6 cellular contexts compared by ENCODE assay signal in genomic region chr3:184320099-184320445, GRCh38. TPM values are rescaled to one million over a fixed set of nuclear protein-coding genes. Genes with fewer than 3 reads are reported as not detected.
A peak's percentile ranks its signal among the peaks of the same experiment; 100 is the strongest.
DNase-seq lines count a peak whose midpoint lies in the region; ATAC-seq and TF ChIP-seq lines count a peak whose summit lies in the region.

No MANE protein-coding gene starts in this region.

- no peaks in the 10 kb centered on the region for H3K9me2 ChIP-seq in SK-N-SH

- TF ChIP-seq CTCF in SK-N-SH (IDR thresholded peaks at IDR 0.05) (no peak), esophagus muscularis mucosa (IDR thresholded peaks at IDR 0.05) (no peak)

- H3K27ac ChIP-seq in SK-N-SH (ENCODE audit: low read depth in 2 of 2, low read length in 1 of 2), result peak overlapping the region; percentile 82 to 89; a peak in 3 of 4 replicates
- H3K27ac ChIP-seq in esophagus muscularis mucosa (replicated peaks in 1 of 4), result peak overlapping the region; percentile 83 to 98 (median 92)

- TF ChIP-seq POLR2A in esophagus muscularis mucosa (IDR thresholded peaks at IDR 0.05; ENCODE audit: low read depth), result no peak

- no peaks in the 10 kb centered on the region for H3K9me3 ChIP-seq in SK-N-SH
- H3K9me3 ChIP-seq in esophagus muscularis mucosa, result no peaks in the 10 kb centered on the region

- H3K27me3 ChIP-seq in SK-N-SH (ENCODE audit: insufficient read depth) (no peaks in the 10 kb centered on the region), esophagus muscularis mucosa (no peaks in the 10 kb centered on the region)

- TF ChIP-seq RAD21 in SK-N-SH (IDR thresholded peaks at IDR 0.05; ENCODE audit: low read length), result no peak

- peaks cover 96% of the 10 kb centered on the region for H3K79me2 ChIP-seq in SK-N-SH (ENCODE audit: insufficient read depth)

- WGBS in SK-N-SH (ENCODE audit: low lambda C conversion rate), result 9% methylated on average over 3 of the region's 4 CpGs
- no CpG with 5 or more reads among the region's 4 CpGs for WGBS in esophagus muscularis mucosa

- H3K36me3 ChIP-seq in SK-N-SH (replicated peaks in 1 of 2; ENCODE audit: control insufficient read depth in 1 of 2, insufficient read depth in 2 of 2, low read length in 1 of 2) (peaks cover 60 to 61% of the 10 kb centered on the region in 2 experiments), esophagus muscularis mucosa (peaks cover 51 to 79% (median 68%) of the 10 kb centered on the region in 4 donors)

- ATAC-seq in HG03354 (IDR thresholded peaks at IDR 0.05; ENCODE audit: poor library complexity, severe bottlenecking, unreplicated experiment), result no peak

- DNase-seq in H4 (ENCODE audit: low spot score), result peak; percentile 98
- peak; percentile 71 for DNase-seq in SK-N-SH
- peak; percentile 99 for DNase-seq in esophagus muscularis mucosa (ENCODE audit: extremely low spot score)
- DNase-seq in skeletal muscle cell (ENCODE audit: low read depth), result peak; percentile 84
- DNase-seq in NCI-H146 (lab: John Stamatoyannopoulos, UW), result no peak

- TF ChIP-seq EP300 in SK-N-SH (IDR thresholded peaks at IDR 0.05; ENCODE audit: borderline replicate concordance in 1 of 2, low read depth in 1 of 2, low read length in 1 of 2) (no peak), esophagus muscularis mucosa (IDR thresholded peaks at IDR 0.05) (no peak)

- H3K4me1 ChIP-seq in SK-N-SH (ENCODE audit: control insufficient read depth in 1 of 2, insufficient read depth in 2 of 2, low read depth in 1 of 2, low read length in 1 of 2) (peaks cover 31 to 34% of the 10 kb centered on the region in 2 experiments; a peak in 3 of 4 replicates), esophagus muscularis mucosa (peaks cover 62 to 85% (median 75%) of the 10 kb centered on the region in 4 donors)

- H2AFZ ChIP-seq in SK-N-SH (ENCODE audit: low read depth), result no peak overlapping the region

- intact Hi-C loops in esophagus muscularis mucosa (cut with DNase I), result no loop called here

- CTCF ChIA-PET in SK-N-SH (lab: Yijun Ruan, JAX), result interaction anchor here (0.7 to 1.4 kb wide), 2 partner anchors 17 to 71 kb away, joined by 3 read pairs; partner anchors contain the start of genes EEF1AKMT4 and FAM131A

- H3F3A ChIP-seq in SK-N-SH (replicated peaks; ENCODE audit: insufficient read depth), result peaks cover 36% of the 10 kb centered on the region

- peak overlapping the region; percentile 52; the same call in 1 of the 2 replicates for H3K9ac ChIP-seq in SK-N-SH

- POLR2A ChIA-PET in SK-N-SH (lab: Yijun Ruan, JAX), result interaction anchor here (1.0 kb wide), 2 partner anchors 9 to 15 kb away, joined by 3 read pairs; no protein-coding TSS in a partner anchor

- peak overlapping the region; percentile 99; the same call in 1 of the 2 replicates for H3K4me2 ChIP-seq in SK-N-SH

- H4K20me1 ChIP-seq in SK-N-SH (ENCODE audit: insufficient read depth), result peaks cover 80% of the 10 kb centered on the region

- no peak overlapping the region for H3K4me3 ChIP-seq in SK-N-SH (ENCODE audit: low read depth in 2 of 2, low read length in 1 of 2)
- H3K4me3 ChIP-seq in esophagus muscularis mucosa, result peak overlapping the region; percentile 40 to 48 (median 43)
- H3K4me3 ChIP-seq in skeletal muscle cell (ENCODE audit: low read depth, low read length), result no peak overlapping the region

TF ChIP-seq in SK-N-SH, 30 proteins besides CTCF, POLR2A, EP300 and RAD21 (continues in another document):
- peak; percentile 30; the same call in 1 of the 2 replicates for TF ChIP-seq SIN3A (IDR thresholded peaks at IDR 0.05; ENCODE audit: borderline replicate concordance, low read depth, low read length)
- TF ChIP-seq FOSL2 (IDR thresholded peaks at IDR 0.05; ENCODE audit: borderline replicate concordance, low read depth), result peak; percentile 89
- TF ChIP-seq RXRA (IDR thresholded peaks at IDR 0.05; ENCODE audit: borderline replicate concordance, low read depth), result no peak
- TF ChIP-seq EZH2phosphoT487 (IDR thresholded peaks at IDR 0.05; ENCODE audit: borderline replicate concordance, low read depth), result no peak
- no peak for TF ChIP-seq FOXJ3 (CRISPR knock-in tag; IDR thresholded peaks at IDR 0.05)
- no peak for TF ChIP-seq ELF1 (IDR thresholded peaks at IDR 0.05)
- no peak for TF ChIP-seq IRF3 (IDR thresholded peaks at IDR 0.05; ENCODE audit: low read depth, low read length)
- 0 out of 2 replicates have a peak, but pooled peaks have one; percentile 36 for TF ChIP-seq REST (IDR thresholded peaks at IDR 0.05; ENCODE audit: low read depth, low read length)
- TF ChIP-seq RFX5 (IDR thresholded peaks at IDR 0.05; ENCODE audit: low read length), result no peak
- no peak for TF ChIP-seq SMC3 (IDR thresholded peaks at IDR 0.05; ENCODE audit: low read depth, low read length)
- no peak for TF ChIP-seq MEF2A (IDR thresholded peaks at IDR 0.05; ENCODE audit: borderline replicate concordance, low read depth)
- peak; percentile 2 for TF ChIP-seq CHD2 (IDR thresholded peaks at IDR 0.05; ENCODE audit: low read length, partially characterized antibody)
- TF ChIP-seq NRF1 (IDR thresholded peaks at IDR 0.05; ENCODE audit: low read depth, low read length), result no peak
- no peak for TF ChIP-seq USF2 (IDR thresholded peaks at IDR 0.05; ENCODE audit: borderline replicate concordance, low read depth, low read length)

RNA-seq across cellular contexts. Expression of gene EIF4G1, which starts 5.7 kb away (rescaled TPM):
- 216 and 235 TPM in 2 replicates for total RNA-seq in H4 (2014; rRNA removed; shearing (Covaris generic))
- polyA plus RNA-seq in SK-N-SH (2012; rRNA removed), result 207 and 262 TPM in 2 replicates
- polyA plus RNA-seq in SK-N-SH (2012; cell fraction: cytosol; rRNA removed), result 144 and 191 TPM in 2 replicates
- polyA plus RNA-seq in SK-N-SH (2012; cell fraction: nucleus; rRNA removed), result 356 and 392 TPM in 2 replicates
- total RNA-seq in esophagus muscularis mucosa, result 100 to 1,000 TPM; 291 to 418 (median 360) TPM

RNA-seq across cellular contexts. Expression of gene FAM131A, which starts 17.3 kb away (rescaled TPM):
- total RNA-seq in H4 (2014; rRNA removed; shearing (Covaris generic)), result 18.4 and 22.2 TPM in 2 replicates
- polyA plus RNA-seq in SK-N-SH (2012; rRNA removed), result 31.6 and 34.2 TPM in 2 replicates
- 17.5 and 27.0 TPM in 2 replicates for polyA plus RNA-seq in SK-N-SH (2012; cell fraction: cytosol; rRNA removed)
- 56.4 and 63.9 TPM in 2 replicates for polyA plus RNA-seq in SK-N-SH (2012; cell fraction: nucleus; rRNA removed)
- 10 to 100 TPM; 40.3 to 71.0 (median 59.9) TPM for total RNA-seq in esophagus muscularis mucosa

RNA-seq across cellular contexts. Expression of gene PSMD2, which starts 21.0 kb away (rescaled TPM):
- total RNA-seq in H4 (2014; rRNA removed; shearing (Covaris generic)), result 691 and 864 TPM in 2 replicates
- polyA plus RNA-seq in SK-N-SH (2012; rRNA removed), result 328 and 382 TPM in 2 replicates
- polyA plus RNA-seq in SK-N-SH (2012; cell fraction: cytosol; rRNA removed), result 208 and 302 TPM in 2 replicates
- polyA plus RNA-seq in SK-N-SH (2012; cell fraction: nucleus; rRNA removed), result 224 and 445 TPM in 2 replicates
- 100 to 1,000 TPM; 252 to 356 (median 274) TPM for total RNA-seq in esophagus muscularis mucosa

RNA-seq across cellular contexts. Expression of gene CLCN2, which starts 41.3 kb away (rescaled TPM):
- total RNA-seq in H4 (2014; rRNA removed; shearing (Covaris generic)), result 3.3 and 4.7 TPM in 2 replicates
- polyA plus RNA-seq in SK-N-SH (2012; rRNA removed), result 8.6 and 9.1 TPM in 2 replicates
- 2.8 and 3.9 TPM in 2 replicates for polyA plus RNA-seq in SK-N-SH (2012; cell fraction: cytosol; rRNA removed)
- polyA plus RNA-seq in SK-N-SH (2012; cell fraction: nucleus; rRNA removed), result 38.1 TPM in 2 replicates
- total RNA-seq in esophagus muscularis mucosa, result 1 to 10 TPM; 1.8 to 3.4 (median 2.7) TPM

RNA-seq across cellular contexts. Expression of gene POLR2H, which starts 41.4 kb away (rescaled TPM):
- 250 and 279 TPM in 2 replicates for total RNA-seq in H4 (2014; rRNA removed; shearing (Covaris generic))
- polyA plus RNA-seq in SK-N-SH (2012; rRNA removed), result 206 and 258 TPM in 2 replicates
- polyA plus RNA-seq in SK-N-SH (2012; cell fraction: cytosol; rRNA removed), result 216 and 239 TPM in 2 replicates
- 457 and 484 TPM in 2 replicates for polyA plus RNA-seq in SK-N-SH (2012; cell fraction: nucleus; rRNA removed)
- 10 to 100 TPM; 36.0 to 52.1 (median 40.4) TPM for total RNA-seq in esophagus muscularis mucosa

Comparison
In these comparisons a context has a peak if more than half of its experiments do, and no peak if none do; other contexts are left out.
1. H3K4me3 ChIP-seq: peak in esophagus muscularis mucosa (4 of 4); none in SK-N-SH (0 of 2) and skeletal muscle cell (single experiment).